In genomic region chr9:8760000-8760767, GRCh38 we compare ENCODE assay signal across 19 cellular contexts.
A peak's percentile ranks its signal among the peaks of the same experiment; 100 is the strongest.
DNase-seq lines count a peak whose midpoint lies in the region; ATAC-seq, FAIRE-seq and TF ChIP-seq lines count a peak whose summit lies in the region.
"Had no signal": no experiment of that assay in that cellular context is flagged by ENCODE, and none has a peak within 500 bp of the region (broad histone marks: within the 10 kb centered on the region; RNA-seq: fewer than 3 reads in every experiment).

No MANE protein-coding gene starts in this region.

- H3K36me3 ChIP-seq in HUES6 (ENCODE audit: control insufficient read depth, insufficient read depth, low read length): no peaks in the 10 kb centered on the region
- no peaks in the 10 kb centered on the region for H3K36me3 ChIP-seq in mesodermal cell (ENCODE audit: control insufficient read depth, insufficient read depth, low read length)
- no peaks in the 10 kb centered on the region for H3K36me3 ChIP-seq in thoracic aorta

- no peaks in the 10 kb centered on the region for H3K9me3 ChIP-seq in HUES6 (ENCODE audit: control insufficient read depth, insufficient read depth, low read depth, low read length)
- H3K9me3 ChIP-seq in mesodermal cell (ENCODE audit: control insufficient read depth, low read length): no peaks in the 10 kb centered on the region
- no peaks in the 10 kb centered on the region for H3K9me3 ChIP-seq in thoracic aorta
- H3K9me3 ChIP-seq: Caco-2, SJCRH30 had no signal

- H3K27ac Mint-ChIP-seq in stimulated activated naive CD8-positive, alpha-beta T cell treated with anti-CD3 and anti-CD28 coated beads, Interleukin-15, amount 100 ng/mL, for 72 hours: no peak overlapping the region

- H3K27ac ChIP-seq in HUES6 (ENCODE audit: low read depth, low read length) (peak overlapping the region; percentile 21; the same call in 1 of the 2 replicates), cingulate gyrus (ENCODE audit: low read depth, low read length) (peak overlapping the region; percentile 26), mesodermal cell (ENCODE audit: low read depth, low read length, severe bottlenecking) (peak overlapping the region; percentile 60), thoracic aorta (peak overlapping the region in 1 of 2 donors; percentile 53)
- H3K27ac ChIP-seq: GM23248, SJCRH30 had no signal

- H3K4me3 Mint-ChIP-seq in stimulated activated naive CD8-positive, alpha-beta T cell treated with anti-CD3 and anti-CD28 coated beads, Interleukin-15, amount 100 ng/mL, for 72 hours: no peak overlapping the region
- H3K4me3 Mint-ChIP-seq: CD14-positive monocyte had no signal

- H3K4me1 Mint-ChIP-seq in stimulated activated naive CD8-positive, alpha-beta T cell treated with anti-CD3 and anti-CD28 coated beads, Interleukin-15, amount 100 ng/mL, for 72 hours: no peaks in the 10 kb centered on the region

- no peak overlapping the region for H3K9ac ChIP-seq in HUES6 (ENCODE audit: low read length)
- H3K9ac ChIP-seq: GM23248 had no signal

- no peaks in the 10 kb centered on the region for H3K9me3 Mint-ChIP-seq in stimulated activated naive CD8-positive, alpha-beta T cell treated with anti-CD3 and anti-CD28 coated beads, Interleukin-15, amount 100 ng/mL, for 72 hours

- H3K4me3 ChIP-seq in HUES6 (ENCODE audit: low read depth, low read length): no peak overlapping the region
- no peak overlapping the region for H3K4me3 ChIP-seq in mesodermal cell (ENCODE audit: extremely low read depth, insufficient read depth, low read length, poor library complexity, severe bottlenecking)
- H3K4me3 ChIP-seq in thoracic aorta: peak overlapping the region; percentile 15
- H3K4me3 ChIP-seq: GM23248, SJCRH30 had no signal

- H3K4me1 ChIP-seq in HUES6 (ENCODE audit: control insufficient read depth, insufficient read depth, low read length) (peaks cover 11% of the 10 kb centered on the region), mesodermal cell (ENCODE audit: control insufficient read depth, insufficient read depth, low read length, poor library complexity, severe bottlenecking) (peaks cover 6% of the 10 kb centered on the region), thoracic aorta (ENCODE audit: control insufficient read depth in 1 of 2, low read depth in 2 of 2) (peaks cover 6 to 23% of the 10 kb centered on the region in 2 donors)
- H3K4me1 ChIP-seq: Caco-2, SJCRH30 had no signal

- H3K27me3 ChIP-seq in HUES6 (ENCODE audit: control insufficient read depth, insufficient read depth, low read length) (no peaks in the 10 kb centered on the region), thoracic aorta (replicated peaks; ENCODE audit: insufficient read depth) (no peaks in the 10 kb centered on the region)
- H3K27me3 ChIP-seq: SJCRH30 had no signal

- DNase-seq in thoracic aorta (ENCODE audit: low spot score) (no peak), D721Med (ENCODE audit: insufficient read length, low spot score) (no peak), NCI-H526 (lab: John Stamatoyannopoulos, UW) (no peak)
- no peak for DNase-seq in stimulated activated naive CD8-positive, alpha-beta T cell treated with anti-CD3 and anti-CD28 coated beads, Interleukin-15, amount 100 ng/mL, for 72 hours
- DNase-seq: Caco-2, EL, GM23248, KBM-7, NCI-H1417 treated with DMSO at 0.1 percent for 48 hours, NCI-H1930, NCI-H2171, NCI-H446, NCI-H748 treated with DMSO at 0.1 percent for 48 hours, PC-3, SJCRH30 had no signal

- no peak for FAIRE-seq in D721Med (lab: Jason Lieb, UNC)

- no peak for ATAC-seq in thoracic aorta (ENCODE audit: insufficient number of reproducible peaks, low FRiP score, low read depth)
- ATAC-seq in stimulated activated naive CD8-positive, alpha-beta T cell treated with anti-CD3 and anti-CD28 coated beads, Interleukin-15, amount 100 ng/mL, for 72 hours: no peak
- ATAC-seq: PC-3 had no signal

- TF ChIP-seq CTCF in thoracic aorta (IDR thresholded peaks at IDR 0.05) (no peak), D721Med (IDR thresholded peaks at IDR 0.05; ENCODE audit: insufficient read depth, missing control alignments) (no peak)

- H3K27me3 Mint-ChIP-seq in stimulated activated naive CD8-positive, alpha-beta T cell treated with anti-CD3 and anti-CD28 coated beads, Interleukin-15, amount 100 ng/mL, for 72 hours: no peaks in the 10 kb centered on the region

- WGBS in mesodermal cell (ENCODE audit: insufficient coverage in 2 of 2), 2 experiments: 81 to 84% methylated on average over 5 to 7 of the region's 8 CpGs
